8 cellular contexts compared by ENCODE assay signal in the genomic region with DNA sequence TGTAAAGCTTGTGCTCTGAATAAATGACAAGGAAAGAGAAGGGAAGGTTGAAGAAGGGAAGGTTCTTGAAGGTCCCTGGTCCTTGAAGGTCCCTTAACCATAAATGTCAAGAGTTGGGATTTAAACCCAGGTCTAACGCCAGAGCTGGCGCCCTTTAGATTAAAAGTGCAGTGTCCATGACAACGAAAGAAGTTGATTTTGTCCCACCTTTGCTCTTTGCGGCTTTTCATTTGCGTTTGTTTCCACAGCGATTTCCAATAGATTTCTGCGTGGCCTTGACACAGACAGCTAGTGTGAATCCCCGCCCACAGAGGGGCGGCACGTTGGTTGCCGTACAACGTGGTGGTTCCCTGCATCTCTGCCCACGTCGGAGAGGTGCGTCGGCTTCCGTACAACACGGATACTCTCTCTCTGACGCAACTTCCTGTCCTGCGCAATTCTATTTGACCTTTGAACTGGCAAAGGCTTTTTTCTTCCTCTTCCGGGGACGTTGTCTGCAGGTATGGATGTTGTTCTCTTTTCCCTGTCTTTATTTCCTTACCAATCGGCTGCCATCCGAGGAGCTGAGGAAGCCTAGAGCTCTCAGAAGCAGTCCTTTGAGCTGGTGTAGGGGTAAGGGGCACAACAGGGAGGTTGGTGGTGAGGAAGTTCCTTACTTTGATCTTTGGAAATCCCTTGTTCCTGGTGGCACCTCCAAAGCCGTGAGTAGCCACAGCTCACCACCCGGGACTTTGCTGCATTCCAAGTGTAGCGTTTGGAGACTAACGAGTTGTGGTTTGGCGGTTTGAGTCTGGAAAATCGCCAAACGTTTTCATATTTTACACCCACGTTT. TPM values are rescaled to one million over a fixed set of nuclear protein-coding genes. Genes with fewer than 3 reads are reported as not detected.
DNase-seq lines count a peak whose midpoint lies in the region; ATAC-seq, FAIRE-seq and TF ChIP-seq lines count a peak whose summit lies in the region.

A gene (plus strand): TSS at position 476 of the 832 bp plus-strand sequence. CDS start 1,384 bp downstream, outside the sequence.

- H3K4me1 ChIP-seq in right atrium auricular region = peaks cover 0 to 35% of the 10 kb centered on the region in 2 donors
- peaks cover 17% of the 10 kb centered on the region for H3K4me1 ChIP-seq in psoas muscle

- peak; percentile 100 for ATAC-seq in GM18499 (IDR thresholded peaks at IDR 0.05; ENCODE audit: insufficient read depth, unreplicated experiment)
- ATAC-seq in HG02943 (IDR thresholded peaks at IDR 0.05; ENCODE audit: low read depth, unreplicated experiment) = peak; percentile 100
- ATAC-seq in psoas muscle = peak; percentile 99 to 100 (median 100)

- H3K9me3 ChIP-seq in right atrium auricular region (no peaks in the 10 kb centered on the region), psoas muscle (no peaks in the 10 kb centered on the region)

- no peaks in the 10 kb centered on the region for H3K27me3 ChIP-seq in right atrium auricular region
- H3K27me3 ChIP-seq in psoas muscle (ENCODE audit: insufficient read depth in 3 of 3, low read length in 2 of 3) = no peaks in the 10 kb centered on the region

- DNase-seq in NCI-H187 treated with DMSO at 0.1 percent for 48 hours (lab: John Stamatoyannopoulos, UW) = peak; percentile 84
- peak; percentile 71 to 98 (median 96) for DNase-seq in anterior cingulate cortex (lab: John Stamatoyannopoulos, UW)
- DNase-seq in right atrium auricular region (ENCODE audit: low spot score) = peak; percentile 98
- DNase-seq in psoas muscle = peak; percentile 96 to 98
- DNase-seq in urothelium cell line (ENCODE audit: low spot score) = peak; percentile 95

- H3K27ac ChIP-seq in right atrium auricular region (peak within 1 kb of the TSS; percentile 76 to 78), psoas muscle (peak within 1 kb of the TSS; percentile 89)

- H3K36me3 ChIP-seq in right atrium auricular region (peaks cover 35% of the 10 kb centered on the region), psoas muscle (ENCODE audit: insufficient read depth in 1 of 2, low read depth in 1 of 2) (peaks cover 17 to 37% of the 10 kb centered on the region in 2 donors)

- intact Hi-C loops in T-helper 2 cell treated with Interferon-gamma antibody and Interleukin-4, amounts not matched to agents 100 ng/mL and 5 ng/mL, for 36 hours (cut with micrococcal nuclease) = loop anchor here (1.0 to 2.0 kb wide), 5 partner anchors 30 to 1194 kb away; a partner anchor contains a TSS
- intact Hi-C loops in psoas muscle (cut with DNase I) = loop anchor here in 1 of 2 donors (1.0 kb wide), 1 partner anchor 30 kb away; a partner anchor contains a TSS

- no peak for TF ChIP-seq CTCF in right atrium auricular region (IDR thresholded peaks at IDR 0.05)
- no peak for TF ChIP-seq CTCF in psoas muscle (IDR thresholded peaks at IDR 0.05)

- H3K4me3 ChIP-seq in right atrium auricular region (peak within 1 kb of the TSS; percentile 58 to 76), psoas muscle (peak within 1 kb of the TSS; percentile 85)

- WGBS in psoas muscle, 3 donors = 0 to 1% (median 0%) methylated on average over 32 of the region's 32 CpGs

- peak; percentile 83 for FAIRE-seq in urothelium cell line (lab: Jason Lieb, UNC)

RNA-seq across cellular contexts. Expression of the gene that starts here (rescaled TPM):
- total RNA-seq in T-helper 2 cell treated with Interferon-gamma antibody and Interleukin-4, amounts not matched to agents 100 ng/mL and 5 ng/mL, for 36 hours = 1,315 and 1,341 TPM in 2 replicates
- total RNA-seq in right atrium auricular region (100 to 1,000 TPM; 435 to 652 TPM), psoas muscle (100 to 1,000 TPM; 614 to 727 (median 691) TPM)
- 1,000 to 10,000 TPM; 1,899 to 2,947 (median 2,473) TPM for polyA plus RNA-seq in psoas muscle

Comparison
In these comparisons a context has a peak if more than half of its experiments do, and no peak if none do; other contexts are left out.
1. Peak in every context shown above with its lines: DNase-seq, ATAC-seq, H3K4me3 ChIP-seq and H3K27ac ChIP-seq.